In genomic region chr15:65278480-65278879, GRCh38 we compare ENCODE assay signal across 22 cellular contexts. TPM values are rescaled to one million over a fixed set of nuclear protein-coding genes. Genes with fewer than 3 reads are reported as not detected.
"Had no signal": no experiment of that assay in that cellular context is flagged by ENCODE, and none has a peak within 500 bp of the region (broad histone marks: within the 10 kb centered on the region; RNA-seq: fewer than 3 reads in every experiment).

No MANE protein-coding gene starts in this region.

- H3K27ac Mint-ChIP-seq: activated CD8-positive, alpha-beta memory T cell treated with anti-CD3 and anti-CD28 coated beads, Interleukin-2, amount 10 ng/mL, durations not matched to agents 7 days and 5 days had no signal

- DNase-seq: activated CD4-positive, alpha-beta T cell treated with anti-CD3 and anti-CD28 coated beads, Interleukin-2, amount 50 U/mL, for 4 hours; activated CD4-positive, CD25-positive, alpha-beta regulatory T cell treated with anti-CD3 and anti-CD28 coated beads, Interleukin-2, amount 50 U/mL, for 72 hours; activated CD8-positive, alpha-beta memory T cell treated with anti-CD3 and anti-CD28 coated beads, Interleukin-2, amount 10 ng/mL, durations not matched to agents 7 days and 5 days; activated gamma-delta T cell; activated T-cell treated with anti-CD3 and anti-CD28 coated beads, Interleukin-2, amount 50 U/mL, for 48 hours; adrenal gland; hypothalamus; kidney glomerular epithelial cell; right cardiac atrium; Right ventricle myocardium superior; stimulated activated naive CD8-positive, alpha-beta T cell treated with anti-CD3 and anti-CD28 coated beads, Interleukin-15, amount 100 ng/mL, for 72 hours; T-helper 1 cell; T1000; upper lobe of left lung had no signal

- H3K27me3 ChIP-seq: adrenal gland, upper lobe of left lung had no signal

- H3K27ac ChIP-seq: prostate gland, upper lobe of left lung had no signal

- H3K9me3 ChIP-seq: adrenal gland, prostate gland, upper lobe of left lung had no signal

- ATAC-seq: activated CD8-positive, alpha-beta memory T cell treated with anti-CD3 and anti-CD28 coated beads, Interleukin-2, amount 10 ng/mL, durations not matched to agents 7 days and 5 days; esophagus mucosa; right cardiac atrium; SK-N-SH treated with all-trans-retinoic acid at 6 μM for 48 hours; stimulated activated naive CD8-positive, alpha-beta T cell treated with anti-CD3 and anti-CD28 coated beads, Interleukin-15, amount 100 ng/mL, for 72 hours had no signal

- H3K4me3 Mint-ChIP-seq: activated CD8-positive, alpha-beta memory T cell treated with anti-CD3 and anti-CD28 coated beads, Interleukin-2, amount 10 ng/mL, durations not matched to agents 7 days and 5 days; stimulated activated naive CD8-positive, alpha-beta T cell treated with anti-CD3 and anti-CD28 coated beads, Interleukin-15, amount 100 ng/mL, for 72 hours had no signal

- H3K4me1 ChIP-seq: prostate gland had no signal

- H3K36me3 ChIP-seq: adrenal gland, prostate gland, upper lobe of left lung had no signal

- H3K9me3 Mint-ChIP-seq: stimulated activated naive CD8-positive, alpha-beta T cell treated with anti-CD3 and anti-CD28 coated beads, Interleukin-15, amount 100 ng/mL, for 72 hours had no signal

- H3K27me3 Mint-ChIP-seq: activated CD8-positive, alpha-beta memory T cell treated with anti-CD3 and anti-CD28 coated beads, Interleukin-2, amount 10 ng/mL, durations not matched to agents 7 days and 5 days; stimulated activated naive CD8-positive, alpha-beta T cell treated with anti-CD3 and anti-CD28 coated beads, Interleukin-15, amount 100 ng/mL, for 72 hours had no signal

- H3K4me3 ChIP-seq: adrenal gland, prostate gland, smooth muscle cell, upper lobe of left lung had no signal

RNA-seq across cellular contexts. Expression of gene RNU5A-1, which starts 17.4 kb away (rescaled TPM):
- total RNA-seq: activated CD8-positive, alpha-beta memory T cell treated with anti-CD3 and anti-CD28 coated beads, Interleukin-2, amount 10 ng/mL, durations not matched to agents 7 days and 5 days; adrenal gland; cardiac septum; esophagus mucosa; lower leg skin; mesenteric fat pad; prostate gland; Right ventricle myocardium superior; smooth muscle cell; temporal lobe; upper lobe of left lung had no signal

RNA-seq across cellular contexts. Expression of gene RNU5B-1, which starts 26.0 kb away (rescaled TPM):
- total RNA-seq: lower leg skin, prostate gland, smooth muscle cell had no signal
